26 cellular contexts compared by ENCODE assay signal in the genomic region with DNA sequence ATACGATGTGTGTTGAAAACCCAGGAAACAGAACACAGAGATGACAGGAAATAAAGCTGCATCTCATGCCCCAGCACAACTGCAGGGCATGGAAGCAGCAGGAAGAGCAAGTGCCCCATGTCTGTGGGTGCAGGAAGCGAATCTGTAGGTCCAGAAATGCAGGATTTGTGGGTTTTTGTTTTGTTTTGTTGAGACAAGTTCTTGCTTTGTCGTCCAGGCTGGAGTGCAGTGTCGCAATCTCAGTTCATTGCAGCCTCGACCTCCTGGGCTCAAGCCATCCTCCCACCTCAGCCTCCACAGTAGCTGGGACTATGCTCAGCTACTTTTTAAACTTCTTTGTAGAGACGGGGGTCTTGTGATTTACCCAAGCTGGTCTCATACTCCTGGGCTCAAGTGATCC. TPM values are rescaled to one million over a fixed set of nuclear protein-coding genes. Genes with fewer than 3 reads are reported as not detected.
"Had no signal": no experiment of that assay in that cellular context is flagged by ENCODE, and none has a peak within 500 bp of the region (broad histone marks: within the 10 kb centered on the region; RNA-seq: fewer than 3 reads in every experiment).

No MANE protein-coding gene starts in this region.

- ATAC-seq: activated T-helper 17 cell treated with anti-CD3 and anti-CD28 coated beads, Interleukin-2, amount 50 U/mL, for 72 hours had no signal

- H3K27me3 ChIP-seq: brain microvascular endothelial cell had no signal

- H3K9me3 Mint-ChIP-seq: activated CD4-positive, alpha-beta memory T cell treated with anti-CD3 and anti-CD28 coated beads for 36 hours; activated CD4-positive, alpha-beta T cell treated with anti-CD3 and anti-CD28 coated beads, Interleukin-2, amount 10 ng/mL, durations not matched to agents 7 days and 5 days; activated naive CD4-positive, alpha-beta T cell treated with anti-CD3 and anti-CD28 coated beads for 36 hours; activated T-helper 17 cell treated with anti-CD3 and anti-CD28 coated beads, Interleukin-2, amount 50 U/mL, for 72 hours had no signal

- H3K4me3 Mint-ChIP-seq: activated CD4-positive, alpha-beta memory T cell treated with anti-CD3 and anti-CD28 coated beads for 36 hours; activated CD4-positive, alpha-beta T cell treated with anti-CD3 and anti-CD28 coated beads, Interleukin-2, amount 10 ng/mL, durations not matched to agents 7 days and 5 days; activated naive CD4-positive, alpha-beta T cell treated with anti-CD3 and anti-CD28 coated beads for 36 hours; activated naive CD8-positive, alpha-beta T cell; activated T-helper 17 cell treated with anti-CD3 and anti-CD28 coated beads, Interleukin-2, amount 50 U/mL, for 72 hours had no signal

- H3K27ac ChIP-seq: brain microvascular endothelial cell, cardiac muscle cell, VCaP had no signal

- H3K36me3 ChIP-seq: brain microvascular endothelial cell, cardiac muscle cell had no signal

- H3K4me3 ChIP-seq: cardiac muscle cell had no signal

- H3K27ac Mint-ChIP-seq: activated CD4-positive, alpha-beta memory T cell treated with anti-CD3 and anti-CD28 coated beads for 36 hours; activated CD4-positive, alpha-beta T cell treated with anti-CD3 and anti-CD28 coated beads, Interleukin-2, amount 10 ng/mL, durations not matched to agents 7 days and 5 days; activated naive CD4-positive, alpha-beta T cell treated with anti-CD3 and anti-CD28 coated beads for 36 hours; activated naive CD8-positive, alpha-beta T cell; activated T-helper 17 cell treated with anti-CD3 and anti-CD28 coated beads, Interleukin-2, amount 50 U/mL, for 72 hours had no signal

- DNase-seq: activated CD4-positive, alpha-beta memory T cell treated with anti-CD3 and anti-CD28 coated beads for 36 hours; activated CD4-positive, alpha-beta T cell treated with anti-CD3 and anti-CD28 coated beads, Interleukin-2, amount 10 ng/mL, durations not matched to agents 7 days and 5 days; activated CD4-positive, CD25-positive, alpha-beta regulatory T cell; activated gamma-delta T cell; activated naive CD4-positive, alpha-beta T cell treated with anti-CD3 and anti-CD28 coated beads for 36 hours; activated T-cell treated with anti-CD3 and anti-CD28 coated beads for 4 hours; activated T-cell treated with anti-CD3 and anti-CD28 coated beads, Interleukin-2, amount 50 U/mL, for 48 hours; brain microvascular endothelial cell; NCI-H1092 treated with DMSO at 0.1 percent for 48 hours; NCI-H1436; NCI-H1694 treated with DMSO at 0.1 percent for 48 hours; NCI-H2029 treated with DMSO at 0.1 percent for 48 hours; NCI-H345; NCI-H510A; NCI-H526 treated with DMSO at 0.1 percent for 48 hours; NCI-H82; SIG-M5; T-helper 2 cell; T1000 had no signal

- H3K36me3 Mint-ChIP-seq: activated CD4-positive, alpha-beta memory T cell treated with anti-CD3 and anti-CD28 coated beads for 36 hours; activated naive CD8-positive, alpha-beta T cell had no signal

RNA-seq across cellular contexts. Expression of a gene that starts 53.3 kb away (rescaled TPM):
- total RNA-seq: activated CD4-positive, alpha-beta T cell treated with anti-CD3 and anti-CD28 coated beads, Interleukin-2, amount 10 ng/mL, durations not matched to agents 7 days and 5 days; cardiac muscle cell; MCF 10A; RPMI7951 had no signal
- polyA plus RNA-seq: adipose tissue had no signal
